ENCODE assay signal across 27 cellular contexts in genomic region chr20:51943761-51944160, GRCh38.
DNase-seq lines count a peak whose midpoint lies in the region.
"Had no signal": no experiment of that assay in that cellular context is flagged by ENCODE, and none has a peak within 500 bp of the region (broad histone marks: within the 10 kb centered on the region; RNA-seq: fewer than 3 reads in every experiment).

No MANE protein-coding gene starts in this region.

- no peak overlapping the region for H4K8ac ChIP-seq in trophoblast cell (ENCODE audit: low read depth, low read length)

- H4K12ac ChIP-seq in trophoblast cell (ENCODE audit: low read depth, low read length), result no peak overlapping the region

- H3K27me3 ChIP-seq in trophoblast cell (ENCODE audit: insufficient read depth, low read length), result no peaks in the 10 kb centered on the region
- H3K27me3 ChIP-seq: BE2C; BLaER1; BLaER1 treated with 17β-estradiol and CSF1 and Interleukin-3, amounts not matched to agents 10 nM and 100 nM had no signal

- H3K18ac ChIP-seq in trophoblast cell (ENCODE audit: low read length), result no peak overlapping the region

- no peak overlapping the region for H3K9ac ChIP-seq in trophoblast cell (ENCODE audit: low read length)
- H3K9ac ChIP-seq: BLaER1; BLaER1 treated with 17β-estradiol and CSF1 and Interleukin-3, amounts not matched to agents 10 nM and 100 nM had no signal

- no peak overlapping the region for H3K4ac ChIP-seq in trophoblast cell (ENCODE audit: low read depth, low read length)

- no CpG with 5 or more reads among the region's 5 CpGs for WGBS in trophoblast cell (ENCODE audit: extremely low coverage, insufficient coverage, insufficient read length)

- H2BK12ac ChIP-seq in trophoblast cell (ENCODE audit: low read length), result no peak overlapping the region

- no peaks in the 10 kb centered on the region for H3K9me3 ChIP-seq in trophoblast cell (ENCODE audit: insufficient read depth, low read depth, low read length)
- H3K9me3 ChIP-seq: A549, BE2C, BLaER1, Caco-2 had no signal

- peaks cover 1% of the 10 kb centered on the region for H3K79me2 ChIP-seq in trophoblast cell (ENCODE audit: control insufficient read depth, insufficient read depth, low read length, poor library complexity)

- DNase-seq in trophoblast cell (peak; percentile 62 to 92), NCI-H510A (lab: John Stamatoyannopoulos, UW) (no peak)
- DNase-seq: 8988T; ACHN; AML-193; BE2C; C1 segment of cervical spinal cord; Calu3; CD4-positive, alpha-beta memory T cell; CD4-positive, alpha-beta T cell; CD4-positive, CD25-positive, alpha-beta regulatory T cell; CD8-positive, alpha-beta memory T cell; CD8-positive, alpha-beta T cell; COR-L47; DMS 273 treated with DMSO at 0.1 percent for 48 hours; DMS153; DMS53; DMS79; DMS79 treated with DMSO at 0.1 percent for 48 hours; DND-41; EL had no signal

- H3K14ac ChIP-seq in trophoblast cell (ENCODE audit: low read length), result no peak overlapping the region

- H4K91ac ChIP-seq in trophoblast cell (ENCODE audit: low read depth, low read length), result no peak overlapping the region

- H2AFZ ChIP-seq in trophoblast cell (ENCODE audit: insufficient read depth, low read length, poor library complexity), result no peak overlapping the region

- H2BK5ac ChIP-seq in trophoblast cell (ENCODE audit: low read depth, low read length, poor library complexity), result no peak overlapping the region

- H3K79me1 ChIP-seq in trophoblast cell (ENCODE audit: low read length), result no peaks in the 10 kb centered on the region

- H3K4me1 ChIP-seq in trophoblast cell (ENCODE audit: control insufficient read depth in 1 of 2, insufficient read depth in 2 of 2, low read length in 2 of 2), result no peaks in the 10 kb centered on the region
- H3K4me1 ChIP-seq: BE2C had no signal

- no peak overlapping the region for H3K27ac ChIP-seq in trophoblast cell (ENCODE audit: low read depth, low read length)
- H3K27ac ChIP-seq: 22Rv1; A549; BLaER1; BLaER1 treated with 17β-estradiol and CSF1 and Interleukin-3, amounts not matched to agents 10 nM and 100 nM; C4-2B had no signal

- no peaks in the 10 kb centered on the region for H3K36me3 ChIP-seq in trophoblast cell (ENCODE audit: control insufficient read depth in 1 of 2, insufficient read depth in 2 of 2, low read length in 2 of 2)
- H3K36me3 ChIP-seq: BE2C; BLaER1; BLaER1 treated with 17β-estradiol and CSF1 and Interleukin-3, amounts not matched to agents 10 nM and 100 nM had no signal

- H2AK5ac ChIP-seq in trophoblast cell (ENCODE audit: low read length), result no peak overlapping the region

- no peak overlapping the region for H3K4me3 ChIP-seq in trophoblast cell (ENCODE audit: low read depth, low read length)
- H3K4me3 ChIP-seq: A549; BLaER1; BLaER1 treated with 17β-estradiol and CSF1 and Interleukin-3, amounts not matched to agents 10 nM and 100 nM had no signal

- no peak overlapping the region for H2BK120ac ChIP-seq in trophoblast cell (ENCODE audit: insufficient read depth, low read length, poor library complexity)

- no peak overlapping the region for H3K23ac ChIP-seq in trophoblast cell (ENCODE audit: low read length)

- H3K4me2 ChIP-seq in trophoblast cell (ENCODE audit: low read length), result no peak overlapping the region
- H3K4me2 ChIP-seq: A549; BLaER1; BLaER1 treated with 17β-estradiol and CSF1 and Interleukin-3, amounts not matched to agents 10 nM and 100 nM had no signal
